Comparison of ENCODE assay signal across 8 cellular contexts in genomic region chr12:123972448-123973401, GRCh38. TPM values are rescaled to one million over a fixed set of nuclear protein-coding genes. Genes with fewer than 3 reads are reported as not detected.
DNase-seq lines count a peak whose midpoint lies in the region; ATAC-seq and TF ChIP-seq lines count a peak whose summit lies in the region.

TSS of gene CCDC92 (minus strand) at chr12:123972831. CDS start at chr12:123944305, 28,526 bp downstream.
TSS of gene ZNF664 (plus strand) at chr12:123973215. CDS start at chr12:124012145, 38,930 bp downstream.

- peak; percentile 97 for DNase-seq in NCI-H146 (lab: John Stamatoyannopoulos, UW)
- peak; percentile 88 to 95 (median 92) for DNase-seq in T-helper 2 cell
- DNase-seq in anterior cingulate cortex (lab: John Stamatoyannopoulos, UW): peak in 57 of 58 donors; percentile 33 to 93 (median 85)
- DNase-seq in right cardiac atrium: peak; percentile 92 to 97 (median 97)
- DNase-seq in renal cortical epithelial cell (ENCODE audit: low read depth): peak; percentile 50
- peak; percentile 92 to 97 for DNase-seq in aorta

- H3K4me3 ChIP-seq in right cardiac atrium (ENCODE audit: low read length) (peak within 1 kb of the TSS; percentile 97), aorta (ENCODE audit: low read length in 2 of 2) (peak within 1 kb of the TSS; percentile 57 to 96)

- peaks cover 2% of the 10 kb centered on the region for H3K4me1 ChIP-seq in right cardiac atrium (ENCODE audit: control insufficient read depth, insufficient read depth, low read length)
- H3K4me1 ChIP-seq in aorta (ENCODE audit: control insufficient read depth in 1 of 2, insufficient read depth in 2 of 2, low read length in 2 of 2): peaks cover 0 to 5% of the 10 kb centered on the region in 2 donors

- H3K27me3 ChIP-seq in right cardiac atrium (ENCODE audit: control insufficient read depth, insufficient read depth) (no peaks in the 10 kb centered on the region), aorta (ENCODE audit: control insufficient read depth in 1 of 2, insufficient read depth in 2 of 2, low read length in 1 of 2) (no peaks in the 10 kb centered on the region)

- H3K9me3 ChIP-seq in right cardiac atrium (ENCODE audit: control insufficient read depth, low read length) (no peaks in the 10 kb centered on the region), aorta (ENCODE audit: control insufficient read depth, low read length) (no peaks in the 10 kb centered on the region)

- H3K27ac ChIP-seq in right cardiac atrium (ENCODE audit: low read length): peak within 1 kb of the TSS; percentile 77
- H3K27ac ChIP-seq in aorta (ENCODE audit: low read depth in 1 of 2, low read length in 2 of 2): peak within 1 kb of the TSS; percentile 29 to 97

- ATAC-seq in HG02852 (IDR thresholded peaks at IDR 0.05; ENCODE audit: unreplicated experiment) (peak; percentile 74), right cardiac atrium (peak; percentile 94 to 95), aorta (ENCODE audit: low FRiP score) (peak; percentile 95)

- peaks cover 0 to 1% of the 10 kb centered on the region in 2 donors for H3K36me3 ChIP-seq in aorta (ENCODE audit: control insufficient read depth in 1 of 2, insufficient read depth in 2 of 2, low read length in 1 of 2)

- peak; percentile 80 for TF ChIP-seq POLR2A in GM15510 (IDR thresholded peaks at IDR 0.05; ENCODE audit: borderline replicate concordance, extremely low read depth, insufficient read length)

- under 1% methylated on average over 135 of the region's 138 CpGs for WGBS in right cardiac atrium
- whole genome bisulfite sequencing in aorta, 2 donors: 1% methylated on average over 69 to 137 of the region's 138 CpGs

- intact Hi-C loops in right cardiac atrium (cut with DNase I) (no loop called here), aorta (cut with DNase I) (no loop called here)

RNA-seq across cellular contexts. Expression of gene CCDC92, which starts in this region (rescaled TPM):
- 10 to 100 TPM; 47.5 to 64.4 (median 52.4) TPM for total RNA-seq in right cardiac atrium
- 80.0 TPM for polyA plus RNA-seq in right cardiac atrium
- total RNA-seq in renal cortical epithelial cell: 4.3 and 21.7 TPM in 2 replicates
- 10 to 100 TPM; 46.3 to 70.8 TPM for total RNA-seq in aorta
- 10 to 100 TPM; 52.6 to 66.3 TPM for polyA plus RNA-seq in aorta

RNA-seq across cellular contexts. Expression of gene ZNF664, which starts in this region (rescaled TPM):
- total RNA-seq in right cardiac atrium: 10 to 100 TPM; 73.6 to 80.6 (median 77.0) TPM
- 50.2 TPM for polyA plus RNA-seq in right cardiac atrium
- total RNA-seq in renal cortical epithelial cell: 82.5 and 106 TPM in 2 replicates
- total RNA-seq in aorta: 10 to 100 TPM; 57.7 to 59.3 TPM
- polyA plus RNA-seq in aorta: 10 to 100 TPM; 36.1 to 68.2 TPM

Comparison
In these comparisons a context has a peak if more than half of its experiments do, and no peak if none do; other contexts are left out.
1. Peak in every context shown above with its lines: DNase-seq, ATAC-seq, H3K4me3 ChIP-seq and H3K27ac ChIP-seq.